ENCODE assay signal across 22 cellular contexts in genomic region chr13:28448959-28449358, GRCh38. TPM values are rescaled to one million over a fixed set of nuclear protein-coding genes. Genes with fewer than 3 reads are reported as not detected.
DNase-seq lines count a peak whose midpoint lies in the region; ATAC-seq, FAIRE-seq and TF ChIP-seq lines count a peak whose summit lies in the region.
"Had no signal": no experiment of that assay in that cellular context is flagged by ENCODE, and none has a peak within 500 bp of the region (broad histone marks: within the 10 kb centered on the region; RNA-seq: fewer than 3 reads in every experiment).

No MANE protein-coding gene starts in this region.

- POLR2A ChIA-PET in HEK293 (lab: Yijun Ruan, JAX) (no interaction called here), K562 (lab: Yijun Ruan, JAX) (no interaction called here)

- H3F3A ChIP-seq in smooth muscle cell (ENCODE audit: low read depth), result peaks cover 53% of the 10 kb centered on the region

- H3K27me3 ChIP-seq in K562 (ENCODE audit: control insufficient read depth in 2 of 2, insufficient read depth in 2 of 2, low read length in 2 of 2), result no peaks in the 10 kb centered on the region
- H3K27me3 ChIP-seq in smooth muscle cell (ENCODE audit: low read depth), result no peaks in the 10 kb centered on the region
- H3K27me3 ChIP-seq in right cardiac atrium (ENCODE audit: control insufficient read depth, insufficient read depth), result no peaks in the 10 kb centered on the region
- H3K27me3 ChIP-seq: BE2C, BLaER1 had no signal

- CTCF ChIA-PET in HEK293 (lab: Yijun Ruan, JAX) (no interaction called here), K562 (lab: Yijun Ruan, JAX; ENCODE audit: low intra/inter-chr PET ratio) (no interaction called here)

- intact Hi-C loops in K562 (cut with micrococcal nuclease), result no loop called here
- intact Hi-C loops in right cardiac atrium (cut with DNase I), result no loop called here

- in situ Hi-C loops in K562 (cut with MboI), result no loop called here

- peaks cover 12% of the 10 kb centered on the region for H3K4me1 ChIP-seq in HEK293 (ENCODE audit: control insufficient read depth, insufficient read depth, low read length)
- H3K4me1 ChIP-seq in K562 (replicated peaks in 1 of 2; ENCODE audit: control insufficient read depth in 2 of 2, insufficient read depth in 2 of 2, low read length in 2 of 2), result peaks cover 0 to 6% of the 10 kb centered on the region in 2 experiments; a peak in 2 of 5 replicates
- no peaks in the 10 kb centered on the region for H3K4me1 ChIP-seq in smooth muscle cell (ENCODE audit: low read depth)
- H3K4me1 ChIP-seq in right cardiac atrium (ENCODE audit: control insufficient read depth, insufficient read depth, low read length), result no peaks in the 10 kb centered on the region
- H3K4me1 ChIP-seq: BE2C, Caco-2 had no signal

- WGBS in K562 (ENCODE audit: insufficient coverage, low coverage, missing lambda C conversion rate), result 41% methylated on average over 3 of the region's 3 CpGs
- 97% methylated on average over 3 of the region's 3 CpGs for WGBS in smooth muscle cell (ENCODE audit: low lambda C conversion rate)
- WGBS in right cardiac atrium, result 98% methylated on average over 3 of the region's 3 CpGs

- TF ChIP-seq RAD21 in K562 (CRISPR knock-in tag; conservative IDR thresholded peaks at IDR 0.05 in 1 of 2, IDR thresholded peaks at IDR 0.05 in 1 of 2), result no peak

- TF ChIP-seq CTCF in HEK293 (tag by site-specific recombination; IDR thresholded peaks at IDR 0.05) (no peak), K562 (IDR thresholded peaks at IDR 0.05 in 2 of 3, conservative IDR thresholded peaks at IDR 0.05 in 1 of 3; ENCODE audit: insufficient read depth in 2 of 3, low read depth in 1 of 3, low read length in 3 of 3) (no peak), smooth muscle cell (IDR thresholded peaks at IDR 0.05; ENCODE audit: borderline replicate concordance, insufficient read depth, poor library complexity, severe bottlenecking) (no peak)

- no peak overlapping the region for H3K27ac ChIP-seq in HEK293 (ENCODE audit: extremely low read depth, low read depth, low read length)
- no peak overlapping the region for H3K27ac ChIP-seq in K562 (ENCODE audit: extremely low read depth, low read depth, low read length)
- peak overlapping the region; percentile 9 for H3K27ac ChIP-seq in smooth muscle cell (ENCODE audit: low read depth)
- no peak overlapping the region for H3K27ac ChIP-seq in right cardiac atrium (ENCODE audit: low read length)
- H3K27ac ChIP-seq: BLaER1 had no signal

- no peak overlapping the region for H3K4me3 ChIP-seq in HEK293 (ENCODE audit: low read depth, low read length)
- H3K4me3 ChIP-seq in K562, result no peak overlapping the region
- no peak overlapping the region for H3K4me3 ChIP-seq in smooth muscle cell
- no peak overlapping the region for H3K4me3 ChIP-seq in right cardiac atrium (ENCODE audit: low read length)
- H3K4me3 ChIP-seq: BLaER1 had no signal

- DNase-seq in K562 (ENCODE audit: extremely low read depth in 1 of 4, low spot score in 3 of 4), result no peak
- DNase-seq in smooth muscle cell (lab: John Stamatoyannopoulos, UW; ENCODE audit: unreplicated experiment), result no peak
- DNase-seq in ecto neural progenitor cell (ENCODE audit: low spot score), result no peak
- no peak for DNase-seq in right cardiac atrium
- DNase-seq: 8988T; ACHN; BE2C; C1 segment of cervical spinal cord; Caco-2; Calu3; CD4-positive, CD25-positive, alpha-beta regulatory T cell; CD8-positive, alpha-beta T cell; DMS79 treated with DMSO at 0.1 percent for 48 hours; GF-D8 had no signal

- FAIRE-seq in K562 (lab: Jason Lieb, UNC), result no peak
- FAIRE-seq: A204.1, D721Med, G401.6, GM12892 had no signal

- no TSS peak for BruUV-seq in K562 (replicated peaks; lab: Mats Ljungman, UMichigan)

- H3K36me3 ChIP-seq in HEK293 (ENCODE audit: control insufficient read depth in 2 of 2, insufficient read depth in 1 of 2, low read length in 2 of 2), result peaks cover 0 to 17% of the 10 kb centered on the region in 2 experiments; a peak in 2 of 3 replicates
- H3K36me3 ChIP-seq in K562 (ENCODE audit: control insufficient read depth, insufficient read depth, low read length), result no peaks in the 10 kb centered on the region
- H3K36me3 ChIP-seq in smooth muscle cell (ENCODE audit: low read depth), result peaks cover 31% of the 10 kb centered on the region
- H3K36me3 ChIP-seq: BE2C had no signal

- H2AFZ ChIP-seq in K562 (ENCODE audit: low read depth, low read length), result no peak overlapping the region
- H2AFZ ChIP-seq in smooth muscle cell (ENCODE audit: low read depth), result no peak overlapping the region

- H3K9ac ChIP-seq in K562 (ENCODE audit: insufficient read depth in 1 of 2, low read depth in 2 of 2, low read length in 2 of 2), result no peak overlapping the region
- H3K9ac ChIP-seq in smooth muscle cell (ENCODE audit: low read depth), result no peak overlapping the region
- H3K9ac ChIP-seq: BLaER1 had no signal

- ATAC-seq in K562, result no peak
- no peak for ATAC-seq in right cardiac atrium
- ATAC-seq in HG03571 (IDR thresholded peaks at IDR 0.05; ENCODE audit: unreplicated experiment), result no peak
- ATAC-seq: CD8-positive, alpha-beta T cell had no signal

- H3K79me2 ChIP-seq in K562 (ENCODE audit: control insufficient read depth, insufficient read depth, low read length) (no peaks in the 10 kb centered on the region), smooth muscle cell (ENCODE audit: low read depth) (peaks cover 90% of the 10 kb centered on the region)

- H3K9me1 ChIP-seq in K562 (ENCODE audit: control insufficient read depth, insufficient read depth, low read length), result no peaks in the 10 kb centered on the region

- no peak for TF ChIP-seq POLR2A in K562 (conservative IDR thresholded peaks at IDR 0.05)

- H4K20me1 ChIP-seq in K562 (replicated peaks; ENCODE audit: control insufficient read depth, insufficient read depth, low read length) (no peaks in the 10 kb centered on the region), smooth muscle cell (ENCODE audit: low read depth) (peaks cover 96% of the 10 kb centered on the region)
- H4K20me1 ChIP-seq: BLaER1 had no signal

- H3K9me3 ChIP-seq in HEK293 (ENCODE audit: control insufficient read depth, insufficient read depth, low read depth, low read length) (no peaks in the 10 kb centered on the region), K562 (replicated peaks; ENCODE audit: control insufficient read depth, insufficient read depth, low read depth, low read length) (no peaks in the 10 kb centered on the region), smooth muscle cell (replicated peaks; ENCODE audit: low read depth) (no peaks in the 10 kb centered on the region), right cardiac atrium (ENCODE audit: control insufficient read depth, low read length) (peaks cover 2% of the 10 kb centered on the region)
- H3K9me3 ChIP-seq: Caco-2 had no signal

- TF ChIP-seq EP300 in K562 (IDR thresholded peaks at IDR 0.05; ENCODE audit: low read length), result no peak

- H3K4me2 ChIP-seq in K562 (ENCODE audit: insufficient read depth, low read length) (no peak overlapping the region), smooth muscle cell (no peak overlapping the region)
- H3K4me2 ChIP-seq: BLaER1 had no signal

TF ChIP-seq in HEK293, 187 proteins besides CTCF, POLR2A, EP300 and RAD21:
- no peak for TF ChIP-seq ZNF610 (tag by site-specific recombination; IDR thresholded peaks at IDR 0.05; ENCODE audit: borderline replicate concordance)
- TF ChIP-seq ZNF121 (tag by site-specific recombination; IDR thresholded peaks at IDR 0.05), result peak; percentile 64; the same call in 1 of the 2 replicates

TF ChIP-seq in K562, 482 proteins besides CTCF, POLR2A, EP300 and RAD21:
- TF ChIP-seq MED1 (CRISPR knock-in tag; IDR thresholded peaks at IDR 0.05; ENCODE audit: borderline replicate concordance), result no peak
- peak; percentile 38; the same call in 1 of the 2 replicates for TF ChIP-seq ZNF121 (CRISPR knock-in tag; conservative IDR thresholded peaks at IDR 0.05)
- no peak for TF ChIP-seq ZNF311 (CRISPR knock-in tag; IDR thresholded peaks at IDR 0.05)
- TF ChIP-seq PHF20 (IDR thresholded peaks at IDR 0.05; ENCODE audit: partially characterized antibody), result no peak
TF ChIP-seq in K562: peak in this region for 1.

RNA-seq across cellular contexts. Expression of gene FLT1, which starts 46.0 kb away (rescaled TPM):
- 2.9 and 4.1 TPM in 2 replicates for total RNA-seq in K562 (2011; cell fraction: chromatin; rRNA removed; ENCODE audit: low replicate concordance)
- total RNA-seq in K562 (2011; cell fraction: nucleolus; rRNA removed), result 1.3 and 1.7 TPM in 2 replicates
- total RNA-seq in K562 (2011; cell fraction: nucleoplasm; rRNA removed), result 1.5 and 3.1 TPM in 2 replicates
- 0.24 and 0.27 TPM in 2 replicates for total RNA-seq in K562 (2014; rRNA removed)
- total RNA-seq in K562 (2014; rRNA removed; fragmentation: Illumina TruSeq; extraction: Trizol), result 0.19 and 0.22 TPM in 2 replicates
- total RNA-seq in K562 (2015; rRNA removed; fragmentation: Illumina TruSeq; extraction: Trizol), result 0.04 TPM in 2 replicates
- 0.22 and 0.40 TPM in 2 replicates for total RNA-seq in K562 (2021)
- 0.77 and 2.0 TPM in 2 replicates for polyA plus RNA-seq in K562 (2011; rRNA removed)
- polyA plus RNA-seq in K562 (2011; cell fraction: cytosol; rRNA removed), result 0.37 and 0.45 TPM in 2 replicates
- polyA plus RNA-seq in K562 (2011; cell fraction: nucleus; rRNA removed), result 0.97 and 1.0 TPM in 2 replicates
- polyA plus RNA-seq in K562 (2012), result 0.60 and 0.91 TPM in 2 replicates
- polyA plus RNA-seq in K562 (2014; fragmentation: Illumina TruSeq; extraction: Trizol), result 0.17 and 0.22 TPM in 2 replicates
- polyA plus RNA-seq in K562 (2014; fragmentation: Nextera tagmentation; extraction: Ambion mirVana), result under 1 TPM; 0.04 to 0.10 TPM
- 0.01 TPM in 1 of 2 replicates, not detected in the other for polyA plus RNA-seq in K562 (2014; rRNA removed)
- 2.5 and 4.0 TPM in 2 replicates for polyA minus RNA-seq in K562 (2011; rRNA and poly(A)+ RNA removed)
- 0.55 and 1.4 TPM in 2 replicates for polyA minus RNA-seq in K562 (2011; cell fraction: cytosol; rRNA and poly(A)+ RNA removed)
- 0.56 and 0.81 TPM in 2 replicates for polyA minus RNA-seq in K562 (2011; cell fraction: nucleus; rRNA and poly(A)+ RNA removed)
- total RNA-seq in smooth muscle cell, result 738 and 786 TPM in 2 replicates
- polyA plus RNA-seq in smooth muscle cell, result 329 and 495 TPM in 2 replicates
- 10 to 100 TPM; 31.0 to 53.4 (median 43.0) TPM for total RNA-seq in right cardiac atrium
- polyA plus RNA-seq in right cardiac atrium, result 24.9 TPM
- total RNA-seq: Calu3 had no signal
- polyA plus RNA-seq: CD14-positive monocyte had no signal

Comparison
In these comparisons a context has a peak if more than half of its experiments do, and no peak if none do; other contexts are left out.
1. RNA of gene FLT1, which starts 46.0 kb away (total RNA-seq): 738 to 786 TPM in smooth muscle cell and 31.0 to 53.4 TPM in right cardiac atrium; 0.04 to 4.1 TPM in K562; every median in the first group is over 4 times any median in the second.
2. Of the 44 proteins assayed by ChIP-seq in both K562 and HEK293: peak only in K562: none; only in HEK293: none; in both: ZNF121; in neither: 43.